ENCODE assay signal across 8 cellular contexts in genomic region chr14:95519699-95520098, GRCh38. TPM values are rescaled to one million over a fixed set of nuclear protein-coding genes. Genes with fewer than 3 reads are reported as not detected.
DNase-seq lines count a peak whose midpoint lies in the region; ATAC-seq and TF ChIP-seq lines count a peak whose summit lies in the region.

No MANE protein-coding gene starts in this region.

- peak; percentile 80 for DNase-seq in GM04504 (ENCODE audit: low read depth)
- no peak for DNase-seq in Panc1 (ENCODE audit: low read depth, low spot score)
- DNase-seq in activated T-helper 1 cell treated with anti-CD3 and anti-CD28 coated beads, Interleukin-12 subunit alpha, Interleukin-12 subunit beta, Interleukin-2, Interleukin-4 antibody, amounts not matched to agents 30 ng/mL and 10 ng/mL and 1 ng/mL, durations not matched to agents 14 hours and 24 hours and 36 hours (ENCODE audit: low spot score), result peak; percentile 64
- peak; percentile 87 for DNase-seq in left cardiac atrium
- DNase-seq in stimulated activated CD8-positive, alpha-beta memory T cell treated with anti-CD3 and anti-CD28 coated beads, Interleukin-15, amount 100 ng/mL, for 1 hour (ENCODE audit: low read depth), result peak; percentile 31
- DNase-seq in WTC11 (ENCODE audit: low spot score), result no peak
- DNase-seq in NCI-H748 (lab: John Stamatoyannopoulos, UW; ENCODE audit: unreplicated experiment), result no peak

- H3K27me3 Mint-ChIP-seq in activated T-helper 1 cell treated with anti-CD3 and anti-CD28 coated beads, Interleukin-12 subunit alpha, Interleukin-12 subunit beta, Interleukin-2, Interleukin-4 antibody, amounts not matched to agents 30 ng/mL and 10 ng/mL and 1 ng/mL, durations not matched to agents 14 hours and 24 hours and 36 hours (ENCODE audit: insufficient read depth), result no peaks in the 10 kb centered on the region
- peaks cover 39% of the 10 kb centered on the region for H3K27me3 Mint-ChIP-seq in WTC11 (ENCODE audit: low read depth)

- H3K27me3 ChIP-seq in Panc1 (ENCODE audit: control insufficient read depth, insufficient read depth, low read length), result no peaks in the 10 kb centered on the region

- H3K4me1 ChIP-seq in Panc1 (ENCODE audit: control insufficient read depth, insufficient read depth, low read length), result peaks cover 27% of the 10 kb centered on the region

- peak overlapping the region; percentile 68 for H3K4me3 Mint-ChIP-seq in activated T-helper 1 cell treated with anti-CD3 and anti-CD28 coated beads, Interleukin-12 subunit alpha, Interleukin-12 subunit beta, Interleukin-2, Interleukin-4 antibody, amounts not matched to agents 30 ng/mL and 10 ng/mL and 1 ng/mL, durations not matched to agents 14 hours and 24 hours and 36 hours
- H3K4me3 Mint-ChIP-seq in WTC11, result no peak overlapping the region

- in situ Hi-C loops in Panc1 (cut with HindIII; ENCODE audit: low pct_unique_long_range_greater_than_20kb, low sequenced_read_pairs), result no loop called here

- BruUV-seq in Panc1 (replicated peaks; lab: Mats Ljungman, UMichigan), result no TSS peak

- TF ChIP-seq CTCF in Panc1 (IDR thresholded peaks at IDR 0.05) (no peak), WTC11 (IDR thresholded peaks at IDR 0.05) (no peak)

- H3K36me3 ChIP-seq in Panc1 (ENCODE audit: control insufficient read depth, insufficient read depth, low read length), result no peaks in the 10 kb centered on the region

- H3K27ac ChIP-seq in Panc1 (ENCODE audit: low read length), result peak overlapping the region; percentile 4; the same call in 1 of the 2 replicates

- POLR2A ChIA-PET in Panc1 (lab: Charles Lee), result no interaction called here
- POLR2A ChIA-PET in WTC11 (lab: Charles Lee), result no interaction called here

- H3K27ac Mint-ChIP-seq in activated T-helper 1 cell treated with anti-CD3 and anti-CD28 coated beads, Interleukin-12 subunit alpha, Interleukin-12 subunit beta, Interleukin-2, Interleukin-4 antibody, amounts not matched to agents 30 ng/mL and 10 ng/mL and 1 ng/mL, durations not matched to agents 14 hours and 24 hours and 36 hours, result peak overlapping the region; percentile 97
- no peak overlapping the region for H3K27ac Mint-ChIP-seq in WTC11

- intact Hi-C loops in Panc1 (cut with micrococcal nuclease; ENCODE audit: unreplicated experiment) (no loop called here), left cardiac atrium (cut with DNase I) (loop anchor here in 1 of 2 donors (5.0 kb wide), 1 partner anchor 37 kb away; no protein-coding TSS in a partner anchor)
- intact Hi-C loops in activated T-helper 1 cell treated with anti-CD3 and anti-CD28 coated beads, Interleukin-12 subunit alpha, Interleukin-12 subunit beta, Interleukin-2, Interleukin-4 antibody, amounts not matched to agents 30 ng/mL and 10 ng/mL and 1 ng/mL, durations not matched to agents 14 hours and 24 hours and 36 hours (cut with micrococcal nuclease), result loop anchor here (1.0 to 5.0 kb wide), 6 partner anchors 39 to 1557 kb away; partner anchors contain the start of genes ATG2B, DICER1, GSKIP and PAPOLA

- ATAC-seq in Panc1, result no peak
- peak in 1 of 2 donors; percentile 18 for ATAC-seq in left cardiac atrium
- ATAC-seq in WTC11, result no peak
- no peak for ATAC-seq in GM21576 (IDR thresholded peaks at IDR 0.05; ENCODE audit: unreplicated experiment)

- H3K9me3 ChIP-seq in Panc1 (ENCODE audit: control insufficient read depth, insufficient read depth, low read depth, low read length), result no peaks in the 10 kb centered on the region

- no peak overlapping the region for H3K4me3 ChIP-seq in Panc1 (ENCODE audit: low read depth in 2 of 2, low read length in 2 of 2)

- H3K36me3 Mint-ChIP-seq in activated T-helper 1 cell treated with anti-CD3 and anti-CD28 coated beads, Interleukin-12 subunit alpha, Interleukin-12 subunit beta, Interleukin-2, Interleukin-4 antibody, amounts not matched to agents 30 ng/mL and 10 ng/mL and 1 ng/mL, durations not matched to agents 14 hours and 24 hours and 36 hours (ENCODE audit: low read depth), result peaks cover 6% of the 10 kb centered on the region
- H3K36me3 Mint-ChIP-seq in WTC11, result no peaks in the 10 kb centered on the region

- no peaks in the 10 kb centered on the region for H3K9me3 Mint-ChIP-seq in activated T-helper 1 cell treated with anti-CD3 and anti-CD28 coated beads, Interleukin-12 subunit alpha, Interleukin-12 subunit beta, Interleukin-2, Interleukin-4 antibody, amounts not matched to agents 30 ng/mL and 10 ng/mL and 1 ng/mL, durations not matched to agents 14 hours and 24 hours and 36 hours
- no peaks in the 10 kb centered on the region for H3K9me3 Mint-ChIP-seq in WTC11

- H3K4me1 Mint-ChIP-seq in activated T-helper 1 cell treated with anti-CD3 and anti-CD28 coated beads, Interleukin-12 subunit alpha, Interleukin-12 subunit beta, Interleukin-2, Interleukin-4 antibody, amounts not matched to agents 30 ng/mL and 10 ng/mL and 1 ng/mL, durations not matched to agents 14 hours and 24 hours and 36 hours (ENCODE audit: low read depth), result peaks cover 85% of the 10 kb centered on the region
- peaks cover 18% of the 10 kb centered on the region for H3K4me1 Mint-ChIP-seq in WTC11

- CTCF ChIA-PET in Panc1 (lab: Charles Lee) (no interaction called here), WTC11 (lab: Charles Lee) (interaction anchor here (0.9 to 1.9 kb wide), 3 partner anchors 67 to 105 kb away, joined by 3 to 4 read pairs (median 4); no protein-coding TSS in a partner anchor)

TF ChIP-seq in WTC11, 78 proteins besides CTCF, POLR2A, EP300 and RAD21:
- TF ChIP-seq ATF1 (CRISPR knock-in tag; IDR thresholded peaks at IDR 0.05), result no peak

RNA-seq across cellular contexts. Expression of gene SYNE3, which starts 3.2 kb away (rescaled TPM):
- 6.2 TPM for total RNA-seq in Panc1 (2021; ENCODE audit: unreplicated experiment)
- polyA plus RNA-seq in Panc1 (2012; ENCODE audit: insufficient read length), result 2.1 TPM
- 42.6 and 44.1 TPM in 2 replicates for total RNA-seq in activated T-helper 1 cell treated with anti-CD3 and anti-CD28 coated beads, Interleukin-12 subunit alpha, Interleukin-12 subunit beta, Interleukin-2, Interleukin-4 antibody, amounts not matched to agents 30 ng/mL and 10 ng/mL and 1 ng/mL, durations not matched to agents 14 hours and 24 hours and 36 hours
- 10 to 100 TPM; 24.6 to 34.3 TPM for total RNA-seq in left cardiac atrium
- 0.21 to 0.34 TPM (median 0.24 TPM) in 3 replicates for total RNA-seq in WTC11 (2021)

RNA-seq across cellular contexts. Expression of gene GLRX5, which starts 15.2 kb away (rescaled TPM):
- total RNA-seq in Panc1 (2021; ENCODE audit: unreplicated experiment) (38.6 TPM), left cardiac atrium (10 to 100 TPM; 59.7 to 78.1 TPM), WTC11 (2021) (72.8 to 78.3 TPM (median 76.2 TPM) in 3 replicates)
- polyA plus RNA-seq in Panc1 (2012; ENCODE audit: insufficient read length), result 42.7 TPM
- total RNA-seq in activated T-helper 1 cell treated with anti-CD3 and anti-CD28 coated beads, Interleukin-12 subunit alpha, Interleukin-12 subunit beta, Interleukin-2, Interleukin-4 antibody, amounts not matched to agents 30 ng/mL and 10 ng/mL and 1 ng/mL, durations not matched to agents 14 hours and 24 hours and 36 hours, result 46.7 and 48.9 TPM in 2 replicates

Comparison
In these comparisons a context has a peak if more than half of its experiments do, and no peak if none do; other contexts are left out.
1. DNase-seq: peak in GM04504 (single experiment), activated T-helper 1 cell treated with anti-CD3 and anti-CD28 coated beads, Interleukin-12 subunit alpha, Interleukin-12 subunit beta, Interleukin-2, Interleukin-4 antibody, amounts not matched to agents 30 ng/mL and 10 ng/mL and 1 ng/mL, durations not matched to agents 14 hours and 24 hours and 36 hours (single experiment), left cardiac atrium (single experiment) and stimulated activated CD8-positive, alpha-beta memory T cell treated with anti-CD3 and anti-CD28 coated beads, Interleukin-15, amount 100 ng/mL, for 1 hour (single experiment); none in Panc1 (single experiment), WTC11 (single experiment) and NCI-H748 (single experiment).